14 cellular contexts compared by ENCODE assay signal in genomic region chr5:69502375-69503143, GRCh38. TPM values are rescaled to one million over a fixed set of nuclear protein-coding genes. Genes with fewer than 3 reads are reported as not detected.
DNase-seq lines count a peak whose midpoint lies in the region; ATAC-seq and TF ChIP-seq lines count a peak whose summit lies in the region.
"Had no signal": no experiment of that assay in that cellular context is flagged by ENCODE, and none has a peak within 500 bp of the region (broad histone marks: within the 10 kb centered on the region; RNA-seq: fewer than 3 reads in every experiment).

No MANE protein-coding gene starts in this region.

- no peaks in the 10 kb centered on the region for H3K9me3 Mint-ChIP-seq in activated T-helper 17 cell treated with anti-CD3 and anti-CD28 coated beads, Interleukin-2, amount 50 U/mL, for 72 hours
- H3K9me3 Mint-ChIP-seq: dendritic cell treated with granulocyte-macrophage colony-stimulating factor and Interleukin-4, amounts not matched to agents 40 ng/mL and 50 ng/mL, for 4 days had no signal

- H3K27ac ChIP-seq in HUES64 (ENCODE audit: low read depth, low read length) (peak overlapping the region; percentile 90), liver (ENCODE audit: low read depth in 1 of 2, low read length in 2 of 2) (peak overlapping the region; percentile 54 to 55)
- H3K27ac ChIP-seq: BLaER1 had no signal

- no peak overlapping the region for H3K4me3 Mint-ChIP-seq in activated T-helper 17 cell treated with anti-CD3 and anti-CD28 coated beads, Interleukin-2, amount 50 U/mL, for 72 hours
- H3K4me3 Mint-ChIP-seq: dendritic cell treated with granulocyte-macrophage colony-stimulating factor and Interleukin-4, amounts not matched to agents 40 ng/mL and 50 ng/mL, for 4 days had no signal

- H3K4me1 Mint-ChIP-seq in activated T-helper 17 cell treated with anti-CD3 and anti-CD28 coated beads, Interleukin-2, amount 50 U/mL, for 72 hours: no peaks in the 10 kb centered on the region

- peaks cover 5% of the 10 kb centered on the region for H3K27me3 Mint-ChIP-seq in activated T-helper 17 cell treated with anti-CD3 and anti-CD28 coated beads, Interleukin-2, amount 50 U/mL, for 72 hours
- H3K27me3 Mint-ChIP-seq: dendritic cell treated with granulocyte-macrophage colony-stimulating factor and Interleukin-4, amounts not matched to agents 40 ng/mL and 50 ng/mL, for 4 days had no signal

- no peak for ATAC-seq in activated T-helper 17 cell treated with anti-CD3 and anti-CD28 coated beads, Interleukin-2, amount 50 U/mL, for 72 hours (replicated peaks)
- ATAC-seq in GM19328 (IDR thresholded peaks at IDR 0.05; ENCODE audit: unreplicated experiment): no peak
- ATAC-seq: left ventricle myocardium superior had no signal

- H3K9me3 ChIP-seq in HUES64 (ENCODE audit: insufficient read depth, low read depth, low read length): no peaks in the 10 kb centered on the region
- H3K9me3 ChIP-seq in liver (ENCODE audit: control insufficient read depth in 4 of 4, low read length in 3 of 4): no peaks in the 10 kb centered on the region
- H3K9me3 ChIP-seq: BLaER1 had no signal

- no peak overlapping the region for H3K27ac Mint-ChIP-seq in activated T-helper 17 cell treated with anti-CD3 and anti-CD28 coated beads, Interleukin-2, amount 50 U/mL, for 72 hours
- H3K27ac Mint-ChIP-seq: dendritic cell treated with granulocyte-macrophage colony-stimulating factor and Interleukin-4, amounts not matched to agents 40 ng/mL and 50 ng/mL, for 4 days had no signal

- WGBS in HUES64: 36% methylated on average over 7 of the region's 7 CpGs
- 51% methylated on average over 7 of the region's 7 CpGs for WGBS in liver

- peak overlapping the region; percentile 9; the same call in 1 of the 2 replicates for H3K4me3 ChIP-seq in HUES64 (ENCODE audit: low read length)
- no peak overlapping the region for H3K4me3 ChIP-seq in cardiac fibroblast (replicated peaks in 1 of 2; ENCODE audit: low read depth in 2 of 2, low read length in 2 of 2)
- H3K4me3 ChIP-seq in liver (ENCODE audit: low read depth in 1 of 3, low read length in 3 of 3): no peak overlapping the region
- H3K4me3 ChIP-seq: BLaER1 had no signal

- H3K9ac ChIP-seq in HUES64 (ENCODE audit: low read depth, low read length) (peak overlapping the region; percentile 45), liver (ENCODE audit: low read depth in 1 of 2, low read length in 2 of 2) (no peak overlapping the region)
- H3K9ac ChIP-seq: BLaER1 had no signal

- peaks cover 28% of the 10 kb centered on the region for H3K4me1 ChIP-seq in HUES64 (ENCODE audit: insufficient read depth, low read length)
- H3K4me1 ChIP-seq in liver (ENCODE audit: control insufficient read depth in 4 of 4, insufficient read depth in 4 of 4, low read length in 3 of 4): peaks cover 4 to 27% (median 14%) of the 10 kb centered on the region in 4 donors
- H3K4me1 ChIP-seq: BLaER1 had no signal

- TF ChIP-seq POLR2A in erythroblast (IDR thresholded peaks at IDR 0.05; ENCODE audit: low read length): no peak

- H3K27me3 ChIP-seq in HUES64 (ENCODE audit: insufficient read depth, low read length) (no peaks in the 10 kb centered on the region), liver (ENCODE audit: control insufficient read depth in 4 of 4, insufficient read depth in 4 of 4, low read length in 3 of 4) (no peaks in the 10 kb centered on the region)
- H3K27me3 ChIP-seq: BLaER1 had no signal

- H3K36me3 ChIP-seq in HUES64 (ENCODE audit: insufficient read depth, low read length) (peaks cover 33% of the 10 kb centered on the region), liver (ENCODE audit: control insufficient read depth in 4 of 4, insufficient read depth in 3 of 4, low read depth in 1 of 4, low read length in 3 of 4) (peaks cover 0 to 18% (median 7%) of the 10 kb centered on the region in 4 donors)
- H3K36me3 ChIP-seq: BLaER1 had no signal

- no peak for TF ChIP-seq CTCF in cardiac fibroblast (IDR thresholded peaks at IDR 0.05; ENCODE audit: low read depth, low read length)
- no peak for TF ChIP-seq CTCF in liver (IDR thresholded peaks at IDR 0.05; ENCODE audit: low read depth, low read length, missing input control)

- no peaks in the 10 kb centered on the region for H3K36me3 Mint-ChIP-seq in activated T-helper 17 cell treated with anti-CD3 and anti-CD28 coated beads, Interleukin-2, amount 50 U/mL, for 72 hours (ENCODE audit: low read depth)

- DNase-seq in AG20443 (ENCODE audit: low spot score) (peak; percentile 18), cardiac fibroblast (ENCODE audit: low read depth in 2 of 2) (peak; percentile 33 to 83), activated T-cell treated with anti-CD3 and anti-CD28 coated beads for 4 hours (no peak), erythroblast (lab: John Stamatoyannopoulos, UW) (no peak)
- DNase-seq: activated T-cell treated with anti-CD3 and anti-CD28 coated beads, Interleukin-2, amount 50 U/mL, for 1 hour; GOT3; left ventricle myocardium superior; NCI-H526 had no signal

- TF ChIP-seq RAD21 in liver (IDR thresholded peaks at IDR 0.05): peak in 1 of 2 donors; percentile 14

TF ChIP-seq in liver, 16 proteins besides CTCF, POLR2A, EP300 and RAD21:
- TF ChIP-seq HNF4A (conservative IDR thresholded peaks at IDR 0.05) (peak; percentile 13 to 42), SP1 (IDR thresholded peaks at IDR 0.05) (peak; percentile 48), YY1 (IDR thresholded peaks at IDR 0.05) (peak; percentile 20), NR2F2 (IDR thresholded peaks at IDR 0.05) (no peak), RXRA (IDR thresholded peaks at IDR 0.05) (peak in 1 of 2 donors; percentile 12), MAX (IDR thresholded peaks at IDR 0.05) (no peak)

RNA-seq across cellular contexts. Expression of gene OCLN, which starts 10.0 kb away (rescaled TPM):
- 25.3 TPM for polyA plus RNA-seq in HUES64 (2013, experiment 1 of 2)
- 29.2 TPM for polyA plus RNA-seq in HUES64 (2013, experiment 2 of 2)
- 10 to 100 TPM; 25.9 to 53.9 TPM for total RNA-seq in liver
- 10 to 100 TPM in 1 of 2 donors, 1 to 10 TPM in 1; 9.9 to 12.2 TPM for polyA plus RNA-seq in liver
- 1 to 10 TPM in 1 of 2 donors, under 1 TPM in 1; 0.76 to 4.4 TPM for total RNA-seq in activated T-helper 17 cell treated with anti-CD3 and anti-CD28 coated beads, Interleukin-2, amount 50 U/mL, for 72 hours

RNA-seq across cellular contexts. Expression of gene GTF2H2C, which starts 57.4 kb away (rescaled TPM):
- 42.0 TPM for polyA plus RNA-seq in HUES64 (2013, experiment 1 of 2)
- polyA plus RNA-seq in HUES64 (2013, experiment 2 of 2): 45.1 TPM
- total RNA-seq in liver: 10 to 100 TPM; 25.3 to 38.4 TPM
- polyA plus RNA-seq in liver: 10 to 100 TPM in 1 of 2 donors, 1 to 10 TPM in 1; 8.7 to 13.8 TPM
- 10 to 100 TPM; 52.9 to 59.0 TPM for total RNA-seq in activated T-helper 17 cell treated with anti-CD3 and anti-CD28 coated beads, Interleukin-2, amount 50 U/mL, for 72 hours

Comparison
In these comparisons a context has a peak if more than half of its experiments do, and no peak if none do; other contexts are left out.
1. DNase-seq: peak in AG20443 (single experiment) and cardiac fibroblast (2 of 2); none in activated T-cell treated with anti-CD3 and anti-CD28 coated beads for 4 hours (single experiment) and erythroblast (0 of 2).
2. RNA of gene OCLN, which starts 10.0 kb away (total RNA-seq): 25.9 to 53.9 TPM in liver; 0.76 to 4.4 TPM in activated T-helper 17 cell treated with anti-CD3 and anti-CD28 coated beads, Interleukin-2, amount 50 U/mL, for 72 hours; every median in the first group is over 4 times any median in the second.